In the genomic region with DNA sequence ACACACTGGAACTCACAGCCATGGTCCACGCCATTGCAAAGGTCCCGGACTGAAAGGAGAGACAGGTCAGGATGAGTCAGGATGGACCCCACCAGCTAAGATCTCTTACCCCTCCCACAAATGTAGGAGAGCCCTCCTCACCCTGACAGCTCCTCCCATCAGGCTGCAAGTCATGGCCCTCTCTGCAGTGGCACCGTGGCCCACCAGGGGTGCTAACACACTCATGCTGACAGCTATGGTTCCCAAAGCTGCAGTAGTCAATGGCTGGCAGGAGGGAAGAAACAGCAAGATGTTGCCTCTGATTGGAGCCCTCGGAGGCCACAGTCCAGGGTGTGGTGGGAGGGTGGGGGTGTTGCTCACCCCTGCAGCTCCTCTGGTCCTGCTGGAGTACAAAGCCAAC, we compare ENCODE assay signal across 8 cellular contexts. TPM values are rescaled to one million over a fixed set of nuclear protein-coding genes. Genes with fewer than 3 reads are reported as not detected.
DNase-seq lines count a peak whose midpoint lies in the region; ATAC-seq and TF ChIP-seq lines count a peak whose summit lies in the region.

No MANE protein-coding gene starts in this region.

- TF ChIP-seq CTCF in C4-2B (conservative IDR thresholded peaks at IDR 0.05), result peak; percentile 43
- peak; percentile 71 for TF ChIP-seq CTCF in OCI-LY7 (conservative IDR thresholded peaks at IDR 0.05; ENCODE audit: low read length)

- DNase-seq in GM19240 (ENCODE audit: insufficient read length, low spot score) (peak; percentile 35), OCI-LY7 (ENCODE audit: low spot score) (peak; percentile 37), dermis blood vessel endothelial cell (peak; percentile 51), NOMO-1 treated with DMSO at 0.1 percent for 48 hours (lab: John Stamatoyannopoulos, UW; ENCODE audit: unreplicated experiment) (no peak), LoVo (ENCODE audit: low spot score) (no peak)
- DNase-seq in stimulated activated CD4-positive, alpha-beta T cell treated with anti-CD3 and anti-CD28 coated beads, Interleukin-4, amount 100 ng/mL, for 24 hours, result peak; percentile 38

- H2AFZ ChIP-seq in OCI-LY7 (ENCODE audit: low read length), result no peak overlapping the region

- H4K20me1 ChIP-seq in OCI-LY7 (ENCODE audit: insufficient read depth, low read length), result no peaks in the 10 kb centered on the region

- H3K79me2 ChIP-seq in OCI-LY7 (ENCODE audit: insufficient read depth, low read depth, low read length), result no peaks in the 10 kb centered on the region

- no peaks in the 10 kb centered on the region for H3K36me3 ChIP-seq in OCI-LY7 (ENCODE audit: insufficient read depth, low read length)

- H3K27ac ChIP-seq in C4-2B (no peak overlapping the region), OCI-LY7 (ENCODE audit: low read depth, low read length, poor library complexity, severe bottlenecking) (no peak overlapping the region)

- no TSS peak for BruUV-seq in OCI-LY7 (replicated peaks; lab: Mats Ljungman, UMichigan)

- H3K4me3 ChIP-seq in OCI-LY7 (ENCODE audit: low read depth, low read length, poor library complexity, severe bottlenecking), result no peak overlapping the region

- no peak for ATAC-seq in HG02885 (IDR thresholded peaks at IDR 0.05; ENCODE audit: poor library complexity, unreplicated experiment)

- CTCF ChIA-PET in OCI-LY7 (lab: Charles Lee; ENCODE audit: unreplicated experiment), result interaction anchor here (0.6 kb wide), 2 partner anchors 100 to 142 kb away, joined by 3 to 6 read pairs; no protein-coding TSS in a partner anchor

- H3K4me1 ChIP-seq in OCI-LY7 (ENCODE audit: insufficient read depth, low read length, poor library complexity, severe bottlenecking), result no peaks in the 10 kb centered on the region

- intact Hi-C loops in OCI-LY7 (cut with micrococcal nuclease; ENCODE audit: unreplicated experiment), result no loop called here

- H3K9me2 ChIP-seq in OCI-LY7 (ENCODE audit: insufficient read depth, low read length), result no peaks in the 10 kb centered on the region

- H3K4me2 ChIP-seq in OCI-LY7 (ENCODE audit: low read length), result no peak overlapping the region

- POLR2A ChIA-PET in OCI-LY7 (lab: Charles Lee), result no interaction called here

- no peaks in the 10 kb centered on the region for H3K9me3 ChIP-seq in OCI-LY7 (ENCODE audit: low read length)

RNA-seq across cellular contexts. Expression of gene RBPJL, which starts 5.7 kb away (rescaled TPM):
- not detected in 2 replicates for total RNA-seq in OCI-LY7 (2014; rRNA removed; shearing (Covaris generic))
- not detected in 2 replicates for total RNA-seq in OCI-LY7 (2022)
- not detected in 2 replicates for total RNA-seq in dermis blood vessel endothelial cell

RNA-seq across cellular contexts. Expression of gene MATN4, which starts 7.1 kb away (rescaled TPM):
- 0.38 TPM in 1 of 2 replicates, not detected in the other for total RNA-seq in OCI-LY7 (2014; rRNA removed; shearing (Covaris generic))
- total RNA-seq in OCI-LY7 (2022) (0.24 TPM in 1 of 2 replicates, not detected in the other), dermis blood vessel endothelial cell (0.09 and 0.17 TPM in 2 replicates)

RNA-seq across cellular contexts. Expression of gene SLPI, which starts 46.6 kb away (rescaled TPM):
- total RNA-seq in OCI-LY7 (2014; rRNA removed; shearing (Covaris generic)), result not detected in 2 replicates
- total RNA-seq in OCI-LY7 (2022) (not detected in 2 replicates), dermis blood vessel endothelial cell (0.70 and 2.0 TPM in 2 replicates)

RNA-seq across cellular contexts. Expression of gene SDC4, which starts 47.3 kb away (rescaled TPM):
- total RNA-seq in OCI-LY7 (2014; rRNA removed; shearing (Covaris generic)), result not detected in 2 replicates
- total RNA-seq in OCI-LY7 (2022) (not detected in 2 replicates), dermis blood vessel endothelial cell (41.5 and 79.3 TPM in 2 replicates)

Comparison
In these comparisons a context has a peak if more than half of its experiments do, and no peak if none do; other contexts are left out.
1. DNase-seq: peak in GM19240 (single experiment), OCI-LY7 (single experiment), dermis blood vessel endothelial cell (single experiment) and stimulated activated CD4-positive, alpha-beta T cell treated with anti-CD3 and anti-CD28 coated beads, Interleukin-4, amount 100 ng/mL, for 24 hours (single experiment); none in NOMO-1 treated with DMSO at 0.1 percent for 48 hours (single experiment) and LoVo (single experiment).